Comparison of ENCODE assay signal across 8 cellular contexts in genomic region chr9:34590376-34591090, GRCh38. TPM values are rescaled to one million over a fixed set of nuclear protein-coding genes. Genes with fewer than 3 reads are reported as not detected.
DNase-seq lines count a peak whose midpoint lies in the region; ATAC-seq, FAIRE-seq and TF ChIP-seq lines count a peak whose summit lies in the region.

No MANE protein-coding gene starts in this region.

- H3K27me3 Mint-ChIP-seq in activated naive CD4-positive, alpha-beta T cell treated with anti-CD3 and anti-CD28 coated beads, Interleukin-2, amount 50 U/mL, for 24 hours, result peaks cover 49% of the 10 kb centered on the region

- no peak overlapping the region for H3K27ac Mint-ChIP-seq in activated naive CD4-positive, alpha-beta T cell treated with anti-CD3 and anti-CD28 coated beads, Interleukin-2, amount 50 U/mL, for 24 hours

- H3K27ac ChIP-seq in keratinocyte (ENCODE audit: control insufficient read depth, insufficient read depth, low read length), result no peak overlapping the region
- peak overlapping the region; percentile 95 for H3K27ac ChIP-seq in subcutaneous abdominal adipose tissue (ENCODE audit: low read depth, low read length)

- H3K4me1 Mint-ChIP-seq in activated naive CD4-positive, alpha-beta T cell treated with anti-CD3 and anti-CD28 coated beads, Interleukin-2, amount 50 U/mL, for 24 hours, result peaks cover 26% of the 10 kb centered on the region

- dilution Hi-C loops in keratinocyte (cut with MboI; ENCODE audit: extremely low pct_ligation_motif_present, low sequenced_read_pairs), result no loop called here

- H3K9ac ChIP-seq in keratinocyte (ENCODE audit: control insufficient read depth, extremely low read depth, insufficient read depth, low read length), result no peak overlapping the region
- H3K9ac ChIP-seq in subcutaneous abdominal adipose tissue (ENCODE audit: low read length in 5 of 5), result peak overlapping the region; percentile 19 to 85 (median 70)

- DNase-seq in NCI-H1105 treated with DMSO at 0.1 percent for 48 hours (lab: John Stamatoyannopoulos, UW) (peak; percentile 8), NCI-H1105 (lab: John Stamatoyannopoulos, UW) (no peak), keratinocyte (ENCODE audit: low read depth, low spot score) (no peak), NCI-H2107 (lab: John Stamatoyannopoulos, UW) (no peak)

- no peaks in the 10 kb centered on the region for H3K9me3 Mint-ChIP-seq in activated naive CD4-positive, alpha-beta T cell treated with anti-CD3 and anti-CD28 coated beads, Interleukin-2, amount 50 U/mL, for 24 hours

- peaks cover 72% of the 10 kb centered on the region for H3K27me3 ChIP-seq in keratinocyte (ENCODE audit: control insufficient read depth, extremely low read depth, insufficient read depth, low read length)
- peaks cover 0 to 23% (median 19%) of the 10 kb centered on the region in 5 donors for H3K27me3 ChIP-seq in subcutaneous abdominal adipose tissue (ENCODE audit: control insufficient read depth in 5 of 5, insufficient read depth in 4 of 5, low read length in 5 of 5)

- TF ChIP-seq CTCF in keratinocyte (optimal IDR thresholded peaks at IDR 0.05 in 1 of 3, IDR thresholded peaks at IDR 0.05 in 1 of 3, conservative IDR thresholded peaks at IDR 0.05 in 1 of 3; ENCODE audit: extremely low read depth in 1 of 3, insufficient read depth in 2 of 3, low read length in 3 of 3), result no peak

- peaks cover 8% of the 10 kb centered on the region for H3K4me1 ChIP-seq in keratinocyte (ENCODE audit: control insufficient read depth, extremely low read depth, insufficient read depth, low read length)
- peaks cover 4 to 94% (median 87%) of the 10 kb centered on the region in 5 donors for H3K4me1 ChIP-seq in subcutaneous abdominal adipose tissue (ENCODE audit: control insufficient read depth in 5 of 5, insufficient read depth in 5 of 5, low read length in 5 of 5)

- H3K36me3 ChIP-seq in keratinocyte (ENCODE audit: control insufficient read depth in 2 of 2, extremely low read depth in 1 of 2, insufficient read depth in 2 of 2, low read length in 2 of 2), result no peaks in the 10 kb centered on the region
- H3K36me3 ChIP-seq in subcutaneous abdominal adipose tissue (ENCODE audit: control insufficient read depth in 5 of 5, insufficient read depth in 5 of 5, low read length in 5 of 5), result no peaks in the 10 kb centered on the region

- H3K4me3 ChIP-seq in keratinocyte (ENCODE audit: control insufficient read depth in 2 of 3, extremely low read depth in 1 of 3, insufficient read depth in 2 of 3, low read depth in 1 of 3, low read length in 3 of 3) (peak overlapping the region; percentile 14 to 50 (median 24)), subcutaneous abdominal adipose tissue (ENCODE audit: low read depth in 1 of 5, low read length in 5 of 5) (peak overlapping the region; percentile 44 to 71 (median 66))

- peak overlapping the region; percentile 68 for H3K4me2 ChIP-seq in keratinocyte (ENCODE audit: control insufficient read depth, extremely low read depth, insufficient read depth, low read depth, low read length)

- peak overlapping the region; percentile 84 for H3K4me3 Mint-ChIP-seq in activated naive CD4-positive, alpha-beta T cell treated with anti-CD3 and anti-CD28 coated beads, Interleukin-2, amount 50 U/mL, for 24 hours

- no peaks in the 10 kb centered on the region for H4K20me1 ChIP-seq in keratinocyte (ENCODE audit: control insufficient read depth, extremely low read depth, insufficient read depth, low read length)

- H3K9me3 ChIP-seq in keratinocyte (ENCODE audit: control insufficient read depth, low read depth, low read length) (no peaks in the 10 kb centered on the region), subcutaneous abdominal adipose tissue (ENCODE audit: control insufficient read depth in 5 of 5, low read length in 5 of 5) (no peaks in the 10 kb centered on the region)

- no peaks in the 10 kb centered on the region for H3K36me3 Mint-ChIP-seq in activated naive CD4-positive, alpha-beta T cell treated with anti-CD3 and anti-CD28 coated beads, Interleukin-2, amount 50 U/mL, for 24 hours

- no peaks in the 10 kb centered on the region for H3K79me2 ChIP-seq in keratinocyte (ENCODE audit: control insufficient read depth, insufficient read depth, low read length)

- FAIRE-seq in keratinocyte (lab: Jason Lieb, UNC), result no peak

- ATAC-seq in HG03565 (IDR thresholded peaks at IDR 0.05; ENCODE audit: unreplicated experiment) (no peak), HG03196 (IDR thresholded peaks at IDR 0.05; ENCODE audit: unreplicated experiment) (no peak)

- H2AFZ ChIP-seq in keratinocyte (ENCODE audit: control insufficient read depth, low read length), result no peak overlapping the region

- no peaks in the 10 kb centered on the region for H3K9me1 ChIP-seq in keratinocyte (ENCODE audit: control insufficient read depth, extremely low read depth, insufficient read depth, low read length)

RNA-seq across cellular contexts. Expression of gene CNTFR, which starts 1.0 kb away (rescaled TPM):
- polyA plus RNA-seq in keratinocyte, result 0.42 to 1.5 TPM (median 0.66 TPM) in 3 replicates
- polyA plus RNA-seq in keratinocyte (2011; ENCODE audit: low read depth), result not detected
- 0.60 and 2.1 TPM in 2 replicates for polyA plus RNA-seq in keratinocyte (2011; cell fraction: cytosol; rRNA removed)
- polyA plus RNA-seq in keratinocyte (2011; cell fraction: nucleus; rRNA removed), result 1.9 and 4.1 TPM in 2 replicates
- polyA plus RNA-seq in keratinocyte (2012; ENCODE audit: low replicate concordance), result 1.8 TPM in 1 of 2 replicates, not detected in the other
- 0.76 to 2.2 TPM (median 1.0 TPM) in 3 replicates for polyA minus RNA-seq in keratinocyte
- not detected for polyA minus RNA-seq in keratinocyte (2011; cell fraction: cytosol; rRNA and poly(A)+ RNA removed)
- 1.7 TPM in 2 replicates for polyA minus RNA-seq in keratinocyte (2011; cell fraction: nucleus; rRNA and poly(A)+ RNA removed)

RNA-seq across cellular contexts. Expression of gene RPP25L, which starts 21.4 kb away (rescaled TPM):
- polyA plus RNA-seq in keratinocyte, result 21.9 to 37.0 TPM (median 23.4 TPM) in 3 replicates
- polyA plus RNA-seq in keratinocyte (2011; ENCODE audit: low read depth), result 11.6 TPM
- 18.1 and 29.3 TPM in 2 replicates for polyA plus RNA-seq in keratinocyte (2011; cell fraction: cytosol; rRNA removed)
- 16.7 and 21.0 TPM in 2 replicates for polyA plus RNA-seq in keratinocyte (2011; cell fraction: nucleus; rRNA removed)
- 19.6 and 22.4 TPM in 2 replicates for polyA plus RNA-seq in keratinocyte (2012; ENCODE audit: low replicate concordance)
- 6.8 to 13.4 TPM (median 10.4 TPM) in 3 replicates for polyA minus RNA-seq in keratinocyte
- polyA minus RNA-seq in keratinocyte (2011; cell fraction: cytosol; rRNA and poly(A)+ RNA removed), result 21.9 TPM
- polyA minus RNA-seq in keratinocyte (2011; cell fraction: nucleus; rRNA and poly(A)+ RNA removed), result 6.3 and 8.3 TPM in 2 replicates

RNA-seq across cellular contexts. Expression of gene DCTN3, which starts 29.8 kb away (rescaled TPM):
- 71.0 to 129 TPM (median 106 TPM) in 3 replicates for polyA plus RNA-seq in keratinocyte
- polyA plus RNA-seq in keratinocyte (2011; ENCODE audit: low read depth), result 13.1 TPM
- 97.7 and 102 TPM in 2 replicates for polyA plus RNA-seq in keratinocyte (2011; cell fraction: cytosol; rRNA removed)
- 71.2 and 72.3 TPM in 2 replicates for polyA plus RNA-seq in keratinocyte (2011; cell fraction: nucleus; rRNA removed)
- polyA plus RNA-seq in keratinocyte (2012; ENCODE audit: low replicate concordance), result 101 and 106 TPM in 2 replicates
- 50.8 to 68.0 TPM (median 51.7 TPM) in 3 replicates for polyA minus RNA-seq in keratinocyte
- polyA minus RNA-seq in keratinocyte (2011; cell fraction: cytosol; rRNA and poly(A)+ RNA removed), result 43.0 TPM
- 13.6 TPM in 2 replicates for polyA minus RNA-seq in keratinocyte (2011; cell fraction: nucleus; rRNA and poly(A)+ RNA removed)

RNA-seq across cellular contexts. Expression of gene ARID3C, which starts 38.3 kb away (rescaled TPM):
- 0.03 to 0.05 TPM in 2 of 3 replicates, not detected in the other for polyA plus RNA-seq in keratinocyte
- 0.37 TPM for polyA plus RNA-seq in keratinocyte (2011; ENCODE audit: low read depth)
- polyA plus RNA-seq in keratinocyte (2011; cell fraction: cytosol; rRNA removed), result not detected in 2 replicates
- polyA plus RNA-seq in keratinocyte (2011; cell fraction: nucleus; rRNA removed), result 0.16 TPM in 1 of 2 replicates, not detected in the other
- 0.23 TPM in 1 of 2 replicates, not detected in the other for polyA plus RNA-seq in keratinocyte (2012; ENCODE audit: low replicate concordance)
- not detected in 3 replicates for polyA minus RNA-seq in keratinocyte
- polyA minus RNA-seq in keratinocyte (2011; cell fraction: cytosol; rRNA and poly(A)+ RNA removed), result not detected
- polyA minus RNA-seq in keratinocyte (2011; cell fraction: nucleus; rRNA and poly(A)+ RNA removed), result not detected in 2 replicates

RNA-seq across cellular contexts. Expression of gene SIGMAR1, which starts 47.1 kb away (rescaled TPM):
- polyA plus RNA-seq in keratinocyte, result 60.1 to 110 TPM (median 74.9 TPM) in 3 replicates
- 11.0 TPM for polyA plus RNA-seq in keratinocyte (2011; ENCODE audit: low read depth)
- 103 and 134 TPM in 2 replicates for polyA plus RNA-seq in keratinocyte (2011; cell fraction: cytosol; rRNA removed)
- 83.6 and 107 TPM in 2 replicates for polyA plus RNA-seq in keratinocyte (2011; cell fraction: nucleus; rRNA removed)
- polyA plus RNA-seq in keratinocyte (2012; ENCODE audit: low replicate concordance), result 76.0 and 140 TPM in 2 replicates
- 49.1 to 180 TPM (median 68.5 TPM) in 3 replicates for polyA minus RNA-seq in keratinocyte
- 83.6 TPM for polyA minus RNA-seq in keratinocyte (2011; cell fraction: cytosol; rRNA and poly(A)+ RNA removed)
- 42.2 and 45.8 TPM in 2 replicates for polyA minus RNA-seq in keratinocyte (2011; cell fraction: nucleus; rRNA and poly(A)+ RNA removed)
